ENCODE assay signal across 25 cellular contexts in genomic region chr2:3146772-3147640, GRCh38.
DNase-seq lines count a peak whose midpoint lies in the region; ATAC-seq, FAIRE-seq and TF ChIP-seq lines count a peak whose summit lies in the region.
"Had no signal": no experiment of that assay in that cellular context is flagged by ENCODE, and none has a peak within 500 bp of the region (broad histone marks: within the 10 kb centered on the region; RNA-seq: fewer than 3 reads in every experiment).

No MANE protein-coding gene starts in this region.

- peaks cover 5% of the 10 kb centered on the region for H3K9me3 Mint-ChIP-seq in mesothelial cell of epicardium
- H3K9me3 Mint-ChIP-seq in activated T-cell treated with anti-CD3 and anti-CD28 coated beads, Interleukin-2, amount 50 U/mL, for 4 hours = no peaks in the 10 kb centered on the region
- H3K9me3 Mint-ChIP-seq: HFFc6 had no signal

- H2AFZ ChIP-seq in OCI-LY1 (ENCODE audit: low read length) (no peak overlapping the region), H1 (ENCODE audit: low read length) (no peak overlapping the region), neuronal stem cell (ENCODE audit: low read length) (no peak overlapping the region)

- H3K4me3 Mint-ChIP-seq in mesothelial cell of epicardium = no peak overlapping the region
- no peak overlapping the region for H3K4me3 Mint-ChIP-seq in activated T-cell treated with anti-CD3 and anti-CD28 coated beads, Interleukin-2, amount 50 U/mL, for 4 hours
- H3K4me3 Mint-ChIP-seq: HFFc6 had no signal

- peak overlapping the region; percentile 30 for H3K56ac ChIP-seq in H1 (replicated peaks; ENCODE audit: insufficient read length, low read depth, low read length)

- H3K4me2 ChIP-seq in BLaER1 = peak overlapping the region; percentile 81
- peak overlapping the region; percentile 66 for H3K4me2 ChIP-seq in OCI-LY1 (ENCODE audit: low read length)
- H3K4me2 ChIP-seq in H1 (ENCODE audit: insufficient read depth in 1 of 2, low read depth in 2 of 2, low read length in 2 of 2) = no peak overlapping the region
- H3K4me2 ChIP-seq in neuronal stem cell (ENCODE audit: insufficient read depth, low read length, poor library complexity, severe bottlenecking) = no peak overlapping the region
- H3K4me2 ChIP-seq: KMS-11 had no signal

- H4K5ac ChIP-seq in H1 (ENCODE audit: insufficient read length, low read depth, low read length) = no peak overlapping the region

- H3K79me1 ChIP-seq in H1 (ENCODE audit: low read depth, low read length) = no peaks in the 10 kb centered on the region
- peaks cover 2% of the 10 kb centered on the region for H3K79me1 ChIP-seq in neuronal stem cell (ENCODE audit: low read depth, low read length)

- no peak overlapping the region for H2BK120ac ChIP-seq in H1 (replicated peaks; ENCODE audit: low read depth, low read length)
- H2BK120ac ChIP-seq in neuronal stem cell (ENCODE audit: low read depth, low read length) = no peak overlapping the region

- H3K4me3 ChIP-seq in BLaER1 (no peak overlapping the region; the same call in 1 of the 2 replicates), OCI-LY1 (ENCODE audit: low read depth, low read length, poor library complexity, severe bottlenecking) (peak overlapping the region; percentile 18), H1 (ENCODE audit: extremely low read depth in 1 of 4, insufficient read depth in 2 of 4, low read depth in 3 of 4, low read length in 4 of 4) (no peak overlapping the region), neuronal stem cell (ENCODE audit: low read length in 2 of 2) (no peak overlapping the region), right atrium auricular region (no peak overlapping the region)
- H3K4me3 ChIP-seq: Peyer's patch, SJSA1 had no signal

- no peak for FAIRE-seq in H1 (lab: Jason Lieb, UNC)
- FAIRE-seq: D721Med, GM19239, H54 had no signal

- H4K91ac ChIP-seq in H1 (replicated peaks; ENCODE audit: insufficient read length, low read length) (no peak overlapping the region), neuronal stem cell (ENCODE audit: low read depth, low read length, poor library complexity) (no peak overlapping the region)

- H3K27me3 ChIP-seq in BLaER1 (peaks cover 4% of the 10 kb centered on the region; the same call in 1 of the 2 replicates), OCI-LY1 (ENCODE audit: insufficient read depth, low read length) (no peaks in the 10 kb centered on the region), H1 (replicated peaks in 1 of 4; ENCODE audit: control insufficient read depth in 3 of 4, extremely low read depth in 1 of 4, insufficient read depth in 3 of 4, low read length in 3 of 4) (no peaks in the 10 kb centered on the region), neuronal stem cell (ENCODE audit: control insufficient read depth in 3 of 3, insufficient read depth in 3 of 3, low read depth in 1 of 3, low read length in 3 of 3) (no peaks in the 10 kb centered on the region), right atrium auricular region (no peaks in the 10 kb centered on the region)
- H3K27me3 ChIP-seq: Peyer's patch, SJSA1 had no signal

- no peak overlapping the region for H2BK20ac ChIP-seq in H1 (ENCODE audit: low read length)

- DNase-seq in H1 (ENCODE audit: low read depth in 1 of 2, low spot score in 2 of 2) = no peak
- no peak for DNase-seq in neuronal stem cell (ENCODE audit: low spot score)
- DNase-seq in mesothelial cell of epicardium (ENCODE audit: low spot score in 2 of 2, unreplicated experiment in 2 of 2) = no peak
- no peak for DNase-seq in activated T-cell treated with anti-CD3 and anti-CD28 coated beads, Interleukin-2, amount 50 U/mL, for 4 hours
- no peak for DNase-seq in right atrium auricular region (ENCODE audit: low spot score)
- DNase-seq: AML-193; DMS53; HFFc6; NCI-H1092 treated with DMSO at 0.1 percent for 48 hours; NCI-H1436 treated with DMSO at 0.1 percent for 48 hours; NCI-H2029; NCI-H2227 treated with DMSO at 0.1 percent for 48 hours; NCI-H510A treated with DMSO at 0.1 percent for 48 hours; NCI-H774; NK-92 treated with Interleukin-12 subunit alpha and Interleukin-12 subunit beta, amount 100 ng/mL, for 24 hours; Peyer's patch had no signal

- no peak for TF ChIP-seq RAD21 in H1 (IDR thresholded peaks at IDR 0.05 in 1 of 2, conservative IDR thresholded peaks at IDR 0.05 in 1 of 2; ENCODE audit: low read depth in 2 of 2, low read length in 2 of 2)

- peaks cover 7% of the 10 kb centered on the region; the same call in 1 of the 2 replicates for H3K9me3 ChIP-seq in BLaER1
- H3K9me3 ChIP-seq in OCI-LY1 (ENCODE audit: low read length) = no peaks in the 10 kb centered on the region
- peaks cover 0 to 9% of the 10 kb centered on the region in 2 experiments; a peak in 2 of 4 replicates for H3K9me3 ChIP-seq in H1 (ENCODE audit: insufficient read depth in 2 of 2, low read depth in 1 of 2, low read length in 1 of 2)
- H3K9me3 ChIP-seq in neuronal stem cell (replicated peaks in 1 of 2; ENCODE audit: control insufficient read depth in 2 of 2, insufficient read depth in 1 of 2, low read depth in 1 of 2, low read length in 2 of 2) = no peaks in the 10 kb centered on the region
- H3K9me3 ChIP-seq in right atrium auricular region = no peaks in the 10 kb centered on the region
- H3K9me3 ChIP-seq: Peyer's patch, SJSA1 had no signal

- H3K18ac ChIP-seq in H1 (ENCODE audit: extremely low read depth, low read length) (no peak overlapping the region), neuronal stem cell (ENCODE audit: low read length) (peak overlapping the region; percentile 57)

- H3K27ac ChIP-seq in BLaER1 = peak overlapping the region; percentile 67
- peak overlapping the region; percentile 82 for H3K27ac ChIP-seq in OCI-LY1 (ENCODE audit: low read depth, low read length, poor library complexity, severe bottlenecking)
- no peak overlapping the region for H3K27ac ChIP-seq in H1 (ENCODE audit: low read depth, low read length)
- H3K27ac ChIP-seq in neuronal stem cell (replicated peaks; ENCODE audit: low read length) = no peak overlapping the region
- H3K27ac ChIP-seq in right atrium auricular region = no peak overlapping the region
- H3K27ac ChIP-seq: HL-60, KMS-11, Peyer's patch, SJSA1 had no signal

- H2BK12ac ChIP-seq in H1 (ENCODE audit: low read depth, low read length) = no peak overlapping the region
- H2BK12ac ChIP-seq in neuronal stem cell (ENCODE audit: low read length) = no peak overlapping the region

- no peaks in the 10 kb centered on the region for H3K27me3 Mint-ChIP-seq in mesothelial cell of epicardium (ENCODE audit: low read depth)
- no peaks in the 10 kb centered on the region for H3K27me3 Mint-ChIP-seq in activated T-cell treated with anti-CD3 and anti-CD28 coated beads, Interleukin-2, amount 50 U/mL, for 4 hours (ENCODE audit: low read depth)

- H4K8ac ChIP-seq in H1 (ENCODE audit: extremely low read depth, insufficient read depth, low read length) = peak overlapping the region; percentile 25; the same call in 1 of the 2 replicates
- H4K8ac ChIP-seq in neuronal stem cell (ENCODE audit: low read depth, low read length) = no peak overlapping the region

- TF ChIP-seq EP300 in H1 (IDR thresholded peaks at IDR 0.05; ENCODE audit: borderline replicate concordance in 1 of 2, low read depth in 2 of 2, low read length in 2 of 2) = no peak

- no peak overlapping the region for H3K9ac ChIP-seq in BLaER1
- peak overlapping the region; percentile 23; the same call in 1 of the 2 replicates for H3K9ac ChIP-seq in OCI-LY1 (ENCODE audit: low read length)
- H3K9ac ChIP-seq in H1 (replicated peaks in 1 of 4; ENCODE audit: extremely low read depth in 1 of 4, low read depth in 3 of 4, low read length in 3 of 4) = no peak overlapping the region
- no peak overlapping the region for H3K9ac ChIP-seq in neuronal stem cell (ENCODE audit: low read depth, low read length, poor library complexity)
- H3K9ac ChIP-seq: KMS-11 had no signal

- H3K36me3 Mint-ChIP-seq in mesothelial cell of epicardium = peaks cover 18% of the 10 kb centered on the region
- H3K36me3 Mint-ChIP-seq in activated T-cell treated with anti-CD3 and anti-CD28 coated beads, Interleukin-2, amount 50 U/mL, for 4 hours (ENCODE audit: insufficient read depth) = peaks cover 11% of the 10 kb centered on the region

- H3K36me3 ChIP-seq in BLaER1 = no peaks in the 10 kb centered on the region
- no peaks in the 10 kb centered on the region for H3K36me3 ChIP-seq in OCI-LY1 (ENCODE audit: insufficient read depth, low read length)
- no peaks in the 10 kb centered on the region for H3K36me3 ChIP-seq in H1 (ENCODE audit: control insufficient read depth in 2 of 4, insufficient read depth in 4 of 4, low read length in 3 of 4)
- H3K36me3 ChIP-seq in neuronal stem cell (replicated peaks in 1 of 2; ENCODE audit: control insufficient read depth in 2 of 2, insufficient read depth in 2 of 2, low read length in 2 of 2) = peaks cover 0 to 2% of the 10 kb centered on the region in 2 donors
- H3K36me3 ChIP-seq in right atrium auricular region = no peaks in the 10 kb centered on the region
- H3K36me3 ChIP-seq: Peyer's patch, SJSA1 had no signal

- TF ChIP-seq CTCF in OCI-LY1 (IDR thresholded peaks at IDR 0.05; ENCODE audit: low read length) (no peak), H1 (IDR thresholded peaks at IDR 0.05; ENCODE audit: control extremely low read depth in 1 of 3, insufficient read depth in 1 of 3, low read depth in 1 of 3, low read length in 3 of 3) (no peak), mesothelial cell of epicardium (IDR thresholded peaks at IDR 0.05; ENCODE audit: unreplicated experiment) (no peak), right atrium auricular region (IDR thresholded peaks at IDR 0.05) (no peak)

- ATAC-seq in HG03520 (IDR thresholded peaks at IDR 0.05; ENCODE audit: unreplicated experiment) = no peak
- ATAC-seq in activated T-cell treated with anti-CD3 and anti-CD28 coated beads, Interleukin-2, amount 50 U/mL, for 4 hours = no peak

- no peak overlapping the region for H2BK15ac ChIP-seq in H1 (ENCODE audit: low read length)
- no peak overlapping the region for H2BK15ac ChIP-seq in neuronal stem cell (ENCODE audit: low read length)

- H2AK5ac ChIP-seq in H1 (ENCODE audit: low read depth, low read length) (no peak overlapping the region), neuronal stem cell (ENCODE audit: low read depth, low read length) (no peak overlapping the region)

- H2BK5ac ChIP-seq in H1 (ENCODE audit: low read depth, low read length) = no peak overlapping the region
- peak overlapping the region; percentile 71 for H2BK5ac ChIP-seq in neuronal stem cell (ENCODE audit: low read length)

- no peaks in the 10 kb centered on the region for H3F3A ChIP-seq in OCI-LY1 (ENCODE audit: insufficient read depth, low read length)

- H3K23ac ChIP-seq in H1 (ENCODE audit: insufficient read length) (no peak overlapping the region), neuronal stem cell (ENCODE audit: low read depth, low read length, poor library complexity) (no peak overlapping the region)

- no peaks in the 10 kb centered on the region for H3K9me2 ChIP-seq in OCI-LY1 (ENCODE audit: low read depth, low read length)

- POLR2A ChIA-PET in H1 (lab: Charles Lee; ENCODE audit: partially characterized antibody) = no interaction called here

- H3K14ac ChIP-seq in H1 (ENCODE audit: insufficient read length) = no peak overlapping the region
- no peak overlapping the region for H3K14ac ChIP-seq in neuronal stem cell (ENCODE audit: low read length)

- CTCF ChIA-PET in H1 (lab: Charles Lee; ENCODE audit: partially characterized antibody) = interaction anchor here (1.2 kb wide), 1 partner anchor 46 kb away, joined by 3 read pairs; no protein-coding TSS in a partner anchor

- no peaks in the 10 kb centered on the region for H3K4me1 Mint-ChIP-seq in mesothelial cell of epicardium
- H3K4me1 Mint-ChIP-seq in activated T-cell treated with anti-CD3 and anti-CD28 coated beads, Interleukin-2, amount 50 U/mL, for 4 hours (ENCODE audit: low read depth) = peaks cover 3% of the 10 kb centered on the region

- H3K23me2 ChIP-seq in H1 (ENCODE audit: low read depth, low read length) = no peaks in the 10 kb centered on the region

- H3K27ac Mint-ChIP-seq in mesothelial cell of epicardium = no peak overlapping the region
- H3K27ac Mint-ChIP-seq: HFFc6 had no signal

- H3K79me2 ChIP-seq in OCI-LY1 (ENCODE audit: insufficient read depth, low read length) = no peaks in the 10 kb centered on the region
- H3K79me2 ChIP-seq in H1 (ENCODE audit: control insufficient read depth in 1 of 2, insufficient read depth in 2 of 2, low read length in 2 of 2) = no peaks in the 10 kb centered on the region

- TF ChIP-seq POLR2A in H1 (IDR thresholded peaks at IDR 0.05; ENCODE audit: control extremely low read depth in 1 of 2, low read depth in 2 of 2, low read length in 2 of 2) = no peak

- H3K4ac ChIP-seq in H1 (replicated peaks; ENCODE audit: insufficient read length, low read depth, low read length) (no peak overlapping the region), neuronal stem cell (ENCODE audit: low read length) (no peak overlapping the region)

- H4K20me1 ChIP-seq in BLaER1 (peaks cover 19% of the 10 kb centered on the region; the same call in 1 of the 2 replicates), OCI-LY1 (ENCODE audit: insufficient read depth, low read length) (no peaks in the 10 kb centered on the region), H1 (replicated peaks in 1 of 2; ENCODE audit: control insufficient read depth in 1 of 2, insufficient read depth in 2 of 2, low read length in 2 of 2) (no peaks in the 10 kb centered on the region)

- 87% methylated on average over 30 of the region's 30 CpGs; no CpG with 5 or more reads in 1 of the 2 experiments for WGBS in H1 (ENCODE audit: extremely low coverage in 1 of 2, insufficient coverage in 1 of 2, insufficient read length in 1 of 2, insufficient replicate concordance in 2 of 2, low coverage in 1 of 2, low lambda C conversion rate in 2 of 2, missing lambda C conversion rate in 1 of 2), 2 experiments
- no CpG with 5 or more reads among the region's 30 CpGs for WGBS in neuronal stem cell (ENCODE audit: extremely low coverage in 2 of 2, insufficient read length in 2 of 2, insufficient replicate concordance in 1 of 2), 2 donors

- peaks cover 100% of the 10 kb centered on the region for H3K4me1 ChIP-seq in BLaER1
- H3K4me1 ChIP-seq in OCI-LY1 (ENCODE audit: insufficient read depth, low read length, severe bottlenecking) = peaks cover 98% of the 10 kb centered on the region
- peaks cover 0 to 2% (median 0%) of the 10 kb centered on the region in 4 experiments; a peak in 1 of 7 replicates for H3K4me1 ChIP-seq in H1 (replicated peaks in 1 of 4; ENCODE audit: control insufficient read depth in 3 of 4, insufficient read depth in 4 of 4, low read length in 3 of 4)
- H3K4me1 ChIP-seq in neuronal stem cell (ENCODE audit: control insufficient read depth in 2 of 2, insufficient read depth in 1 of 2, low read depth in 1 of 2, low read length in 2 of 2) = peaks cover 0 to 13% of the 10 kb centered on the region in 2 donors
- H3K4me1 ChIP-seq in right atrium auricular region = no peaks in the 10 kb centered on the region
- H3K4me1 ChIP-seq: Peyer's patch had no signal

Comparison
In these comparisons a context has a peak if more than half of its experiments do, and no peak if none do; other contexts are left out.
1. H3K27ac ChIP-seq: peak in BLaER1 (single experiment) and OCI-LY1 (single experiment); none in H1 (single experiment), neuronal stem cell (single experiment) and right atrium auricular region (0 of 2).
2. H3K4me2 ChIP-seq: peak in BLaER1 (single experiment) and OCI-LY1 (single experiment); none in H1 (0 of 2) and neuronal stem cell (single experiment).